ENCODE assay signal across 1 cellular context in genomic region chr12:87678453-87678852, GRCh38.
TF ChIP-seq lines count a peak whose summit lies in the region.

No MANE protein-coding gene starts in this region.

TF ChIP-seq in GM23338, 12 proteins besides CTCF, POLR2A, EP300 and RAD21 (continued from another document):
- TF ChIP-seq ZNF462 (CRISPR knock-in tag; IDR thresholded peaks at IDR 0.05) (no peak), CREB1 (CRISPR knock-in tag; IDR thresholded peaks at IDR 0.05; ENCODE audit: low read depth) (no peak)
- TF ChIP-seq, protein P1, sequence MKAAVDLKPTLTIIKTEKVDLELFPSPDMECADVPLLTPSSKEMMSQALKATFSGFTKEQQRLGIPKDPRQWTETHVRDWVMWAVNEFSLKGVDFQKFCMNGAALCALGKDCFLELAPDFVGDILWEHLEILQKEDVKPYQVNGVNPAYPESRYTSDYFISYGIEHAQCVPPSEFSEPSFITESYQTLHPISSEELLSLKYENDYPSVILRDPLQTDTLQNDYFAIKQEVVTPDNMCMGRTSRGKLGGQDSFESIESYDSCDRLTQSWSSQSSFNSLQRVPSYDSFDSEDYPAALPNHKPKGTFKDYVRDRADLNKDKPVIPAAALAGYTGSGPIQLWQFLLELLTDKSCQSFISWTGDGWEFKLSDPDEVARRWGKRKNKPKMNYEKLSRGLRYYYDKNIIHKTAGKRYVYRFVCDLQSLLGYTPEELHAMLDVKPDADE (IDR thresholded peaks at IDR 0.05): no peak
